In the genomic region with DNA sequence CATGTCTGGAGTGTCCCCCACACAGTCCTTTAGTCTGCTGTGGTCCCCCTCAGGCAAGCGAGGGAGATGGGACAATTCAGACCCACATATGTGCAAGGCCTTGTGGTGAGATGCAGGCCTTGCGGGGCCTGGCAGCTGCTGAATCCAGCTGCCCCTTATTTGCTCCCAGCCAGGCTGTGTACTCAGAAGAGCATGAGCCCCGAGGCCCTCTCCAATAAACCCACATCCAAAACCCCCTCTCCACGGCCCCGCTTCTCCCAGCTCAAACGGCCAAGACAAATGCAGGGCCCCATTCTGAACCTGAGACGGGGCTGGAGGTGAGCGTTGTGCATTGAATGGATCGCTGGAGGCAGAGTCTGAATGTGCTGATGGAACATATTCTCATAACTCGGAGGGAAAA, we compare ENCODE assay signal across 14 cellular contexts.
DNase-seq lines count a peak whose midpoint lies in the region; ATAC-seq and TF ChIP-seq lines count a peak whose summit lies in the region.
"Had no signal": no experiment of that assay in that cellular context is flagged by ENCODE, and none has a peak within 500 bp of the region (broad histone marks: within the 10 kb centered on the region; RNA-seq: fewer than 3 reads in every experiment).

No MANE protein-coding gene starts in this region.

- TF ChIP-seq CTCF in spleen (IDR thresholded peaks at IDR 0.05 in 8 of 11, conservative IDR thresholded peaks at IDR 0.05 in 3 of 11) (no peak), lower lobe of right lung (IDR thresholded peaks at IDR 0.05) (no peak)

- no peaks in the 10 kb centered on the region for H3K4me1 ChIP-seq in spleen
- H3K4me1 ChIP-seq in lower lobe of right lung: no peaks in the 10 kb centered on the region
- H3K4me1 ChIP-seq: BLaER1 treated with 17β-estradiol and CSF1 and Interleukin-3, amounts not matched to agents 10 nM and 100 nM had no signal

- WGBS in spleen, 5 donors: 79 to 88% (median 87%) methylated on average over 9 to 10 of the region's 10 CpGs

- H3K27me3 ChIP-seq in spleen (replicated peaks in 1 of 7): no peaks in the 10 kb centered on the region
- no peaks in the 10 kb centered on the region for H3K27me3 ChIP-seq in lower lobe of right lung (ENCODE audit: low read depth)
- H3K27me3 ChIP-seq: BLaER1 treated with 17β-estradiol and CSF1 and Interleukin-3, amounts not matched to agents 10 nM and 100 nM had no signal

- no peaks in the 10 kb centered on the region for H3K36me3 ChIP-seq in spleen
- H3K36me3 ChIP-seq in lower lobe of right lung: no peaks in the 10 kb centered on the region
- H3K36me3 ChIP-seq: BLaER1 treated with 17β-estradiol and CSF1 and Interleukin-3, amounts not matched to agents 10 nM and 100 nM had no signal

- no peak overlapping the region for H3K27ac ChIP-seq in spleen
- no peak overlapping the region for H3K27ac ChIP-seq in lower lobe of right lung
- H3K27ac ChIP-seq: BLaER1 treated with 17β-estradiol and CSF1 and Interleukin-3, amounts not matched to agents 10 nM and 100 nM; GM23248 had no signal

- intact Hi-C loops in spleen (cut with DNase I; ENCODE audit: low total_unique reads): no loop called here
- intact Hi-C loops in lower lobe of right lung (cut with DNase I): no loop called here

- no peaks in the 10 kb centered on the region for H3K9me3 ChIP-seq in spleen
- no peaks in the 10 kb centered on the region for H3K9me3 ChIP-seq in lower lobe of right lung
- H3K9me3 ChIP-seq: BLaER1 treated with 17β-estradiol and CSF1 and Interleukin-3, amounts not matched to agents 10 nM and 100 nM had no signal

- DNase-seq in SHP77 (lab: John Stamatoyannopoulos, UW): peak; percentile 33 to 35
- no peak for DNase-seq in SHP77 treated with DMSO at 0.1 percent for 48 hours (lab: John Stamatoyannopoulos, UW)
- peak; percentile 60 for DNase-seq in SK-N-DZ (ENCODE audit: low spot score)
- peak; percentile 32 for DNase-seq in left kidney (ENCODE audit: low read depth, low spot score)
- peak; percentile 54 for DNase-seq in spleen
- DNase-seq in Ammon's horn (ENCODE audit: low spot score): no peak
- DNase-seq in lower lobe of right lung: no peak
- DNase-seq: 8988T; Calu3; CD8-positive, alpha-beta T cell; GM23248; HCEC 1CT had no signal

- TF ChIP-seq POLR2A in spleen (IDR thresholded peaks at IDR 0.05): no peak

- H3K4me3 ChIP-seq in spleen: no peak overlapping the region
- H3K4me3 ChIP-seq in lower lobe of right lung: no peak overlapping the region
- H3K4me3 ChIP-seq: BLaER1 treated with 17β-estradiol and CSF1 and Interleukin-3, amounts not matched to agents 10 nM and 100 nM; GM23248 had no signal

- ATAC-seq in GM18858 (IDR thresholded peaks at IDR 0.05; ENCODE audit: unreplicated experiment): no peak
- ATAC-seq in lower lobe of right lung: no peak
- ATAC-seq: CD8-positive, alpha-beta T cell had no signal

Comparison
In these comparisons a context has a peak if more than half of its experiments do, and no peak if none do; other contexts are left out.
1. DNase-seq: peak in SHP77 (2 of 2), SK-N-DZ (single experiment), left kidney (single experiment) and spleen (single experiment); none in SHP77 treated with DMSO at 0.1 percent for 48 hours (single experiment), Ammon's horn (single experiment) and lower lobe of right lung (single experiment).